ENCODE assay signal across 2 cellular contexts in the genomic region with DNA sequence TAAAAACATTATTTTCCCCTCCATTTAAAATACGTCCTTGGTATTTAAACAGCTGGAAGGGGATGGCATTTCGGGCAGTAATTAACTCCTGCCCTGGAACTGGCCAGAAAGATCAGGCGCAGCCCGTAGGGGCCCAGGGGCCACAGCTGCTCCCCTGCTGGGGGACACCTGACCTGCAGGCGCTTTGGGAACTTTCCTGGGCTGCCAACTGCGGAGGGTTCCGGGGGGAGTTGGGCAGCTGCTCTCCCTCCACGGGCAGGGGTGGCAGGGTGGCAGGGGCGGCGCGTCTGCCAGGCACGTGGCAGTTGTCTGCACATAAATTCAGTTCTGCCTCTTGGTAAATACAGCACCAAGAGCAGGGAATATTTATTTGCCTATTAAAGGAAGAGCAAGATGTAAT.
TF ChIP-seq lines count a peak whose summit lies in the region.

No MANE protein-coding gene starts in this region.

TF ChIP-seq in SK-N-SH, 30 proteins besides CTCF, POLR2A, EP300 and RAD21 (continued from another document):
- TF ChIP-seq IRF3 (IDR thresholded peaks at IDR 0.05; ENCODE audit: low read depth, low read length) (no peak), POLR2AphosphoS5 (IDR thresholded peaks at IDR 0.05; ENCODE audit: low read depth, low read length) (no peak)

TF ChIP-seq in SK-N-SH treated with all-trans-retinoic acid at 6 μM for 48 hours, 23 proteins besides CTCF, POLR2A, EP300 and RAD21 (continued from another document):
- TF ChIP-seq, protein P1, sequence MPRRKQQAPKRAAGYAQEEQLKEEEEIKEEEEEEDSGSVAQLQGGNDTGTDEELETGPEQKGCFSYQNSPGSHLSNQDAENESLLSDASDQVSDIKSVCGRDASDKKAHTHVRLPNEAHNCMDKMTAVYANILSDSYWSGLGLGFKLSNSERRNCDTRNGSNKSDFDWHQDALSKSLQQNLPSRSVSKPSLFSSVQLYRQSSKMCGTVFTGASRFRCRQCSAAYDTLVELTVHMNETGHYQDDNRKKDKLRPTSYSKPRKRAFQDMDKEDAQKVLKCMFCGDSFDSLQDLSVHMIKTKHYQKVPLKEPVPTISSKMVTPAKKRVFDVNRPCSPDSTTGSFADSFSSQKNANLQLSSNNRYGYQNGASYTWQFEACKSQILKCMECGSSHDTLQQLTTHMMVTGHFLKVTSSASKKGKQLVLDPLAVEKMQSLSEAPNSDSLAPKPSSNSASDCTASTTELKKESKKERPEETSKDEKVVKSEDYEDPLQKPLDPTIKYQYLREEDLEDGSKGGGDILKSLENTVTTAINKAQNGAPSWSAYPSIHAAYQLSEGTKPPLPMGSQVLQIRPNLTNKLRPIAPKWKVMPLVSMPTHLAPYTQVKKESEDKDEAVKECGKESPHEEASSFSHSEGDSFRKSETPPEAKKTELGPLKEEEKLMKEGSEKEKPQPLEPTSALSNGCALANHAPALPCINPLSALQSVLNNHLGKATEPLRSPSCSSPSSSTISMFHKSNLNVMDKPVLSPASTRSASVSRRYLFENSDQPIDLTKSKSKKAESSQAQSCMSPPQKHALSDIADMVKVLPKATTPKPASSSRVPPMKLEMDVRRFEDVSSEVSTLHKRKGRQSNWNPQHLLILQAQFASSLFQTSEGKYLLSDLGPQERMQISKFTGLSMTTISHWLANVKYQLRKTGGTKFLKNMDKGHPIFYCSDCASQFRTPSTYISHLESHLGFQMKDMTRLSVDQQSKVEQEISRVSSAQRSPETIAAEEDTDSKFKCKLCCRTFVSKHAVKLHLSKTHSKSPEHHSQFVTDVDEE (CRISPR knock-in tag; IDR thresholded peaks at IDR 0.05): no peak
- TF ChIP-seq BACH2 (CRISPR knock-in tag; IDR thresholded peaks at IDR 0.05; ENCODE audit: borderline replicate concordance) (no peak), OSR1 (CRISPR knock-in tag; IDR thresholded peaks at IDR 0.05) (no peak), SNAI2 (CRISPR knock-in tag; IDR thresholded peaks at IDR 0.05) (no peak)
TF ChIP-seq in SK-N-SH treated with all-trans-retinoic acid at 6 μM for 48 hours: peak in this region for 0.
